In genomic region chrX:119826399-119826959, GRCh38 we compare ENCODE assay signal across 10 cellular contexts. TPM values are rescaled to one million over a fixed set of nuclear protein-coding genes. Genes with fewer than 3 reads are reported as not detected.
A peak's percentile ranks its signal among the peaks of the same experiment; 100 is the strongest.
DNase-seq lines count a peak whose midpoint lies in the region; ATAC-seq and TF ChIP-seq lines count a peak whose summit lies in the region.
"Had no signal": no experiment of that assay in that cellular context is flagged by ENCODE, and none has a peak within 500 bp of the region (broad histone marks: within the 10 kb centered on the region; RNA-seq: fewer than 3 reads in every experiment).

No MANE protein-coding gene starts in this region.

- ATAC-seq in activated T-cell treated with anti-CD3 and anti-CD28 coated beads, Interleukin-2, amount 50 U/mL, for 72 hours (replicated peaks in 1 of 2), result peak; percentile 72 to 85
- no peak for ATAC-seq in GM21529 (IDR thresholded peaks at IDR 0.05; ENCODE audit: unreplicated experiment)
- ATAC-seq: activated CD4-positive, CD25-positive, alpha-beta regulatory T cell treated with anti-CD3 and anti-CD28 coated beads, Interleukin-2, amount 50 U/mL, for 24 hours had no signal

- peaks cover 25% of the 10 kb centered on the region for H3K4me1 Mint-ChIP-seq in activated T-cell treated with anti-CD3 and anti-CD28 coated beads, Interleukin-2, amount 50 U/mL, for 72 hours (ENCODE audit: low read depth)
- H3K4me1 Mint-ChIP-seq: central memory CD8-positive, alpha-beta T cell had no signal

- H3K27me3 Mint-ChIP-seq in activated T-cell treated with anti-CD3 and anti-CD28 coated beads, Interleukin-2, amount 50 U/mL, for 72 hours (ENCODE audit: low read depth), result peaks cover 16% of the 10 kb centered on the region
- H3K27me3 Mint-ChIP-seq: central memory CD8-positive, alpha-beta T cell had no signal

- peak overlapping the region in 1 of 2 donors; percentile 48 for H3K4me3 Mint-ChIP-seq in activated T-cell treated with anti-CD3 and anti-CD28 coated beads, Interleukin-2, amount 50 U/mL, for 72 hours
- H3K4me3 Mint-ChIP-seq: central memory CD8-positive, alpha-beta T cell had no signal

- no peak overlapping the region for H3K4me3 ChIP-seq in epithelial cell of esophagus (ENCODE audit: low read length)
- H3K4me3 ChIP-seq: Peyer's patch had no signal

- DNase-seq in activated T-cell treated with anti-CD3 and anti-CD28 coated beads, Interleukin-2, amount 50 U/mL, for 72 hours, result peak; percentile 22 to 39
- DNase-seq in activated T-cell treated with anti-CD3 and anti-CD28 coated beads for 4 hours, result no peak
- DNase-seq in epithelial cell of esophagus (ENCODE audit: low read depth), result peak; percentile 7
- peak; percentile 41 for DNase-seq in stromal cell of bone marrow (ENCODE audit: low read depth)
- no peak for DNase-seq in NCI-H69 (lab: John Stamatoyannopoulos, UW)
- DNase-seq: NCI-H1694 treated with DMSO at 0.1 percent for 48 hours, Peyer's patch had no signal

- peak overlapping the region; percentile 33 for H3K27ac Mint-ChIP-seq in activated T-cell treated with anti-CD3 and anti-CD28 coated beads, Interleukin-2, amount 50 U/mL, for 72 hours

- H3K36me3 Mint-ChIP-seq in activated T-cell treated with anti-CD3 and anti-CD28 coated beads, Interleukin-2, amount 50 U/mL, for 72 hours (ENCODE audit: insufficient read depth in 2 of 2), result peaks cover 10 to 14% of the 10 kb centered on the region in 2 donors

- no peaks in the 10 kb centered on the region for H3K9me3 Mint-ChIP-seq in activated T-cell treated with anti-CD3 and anti-CD28 coated beads, Interleukin-2, amount 50 U/mL, for 72 hours
- H3K9me3 Mint-ChIP-seq: central memory CD8-positive, alpha-beta T cell had no signal

- TF ChIP-seq CTCF in epithelial cell of esophagus (IDR thresholded peaks at IDR 0.05; ENCODE audit: insufficient read depth, low read depth, low read length, missing control alignments), result no peak

RNA-seq across cellular contexts. Expression of gene UPF3B, which starts 26.3 kb away (rescaled TPM):
- 10 to 100 TPM; 20.4 to 25.6 TPM for total RNA-seq in activated T-cell treated with anti-CD3 and anti-CD28 coated beads, Interleukin-2, amount 50 U/mL, for 72 hours

RNA-seq across cellular contexts. Expression of gene RPL39, which starts 35.0 kb away (rescaled TPM):
- 1,000 to 10,000 TPM; 2,946 to 2,967 TPM for total RNA-seq in activated T-cell treated with anti-CD3 and anti-CD28 coated beads, Interleukin-2, amount 50 U/mL, for 72 hours

RNA-seq across cellular contexts. Expression of gene RNF113A, which starts 45.1 kb away (rescaled TPM):
- total RNA-seq in activated T-cell treated with anti-CD3 and anti-CD28 coated beads, Interleukin-2, amount 50 U/mL, for 72 hours, result 10 to 100 TPM; 44.8 to 47.3 TPM

RNA-seq across cellular contexts. Expression of gene NDUFA1, which starts 45.2 kb away (rescaled TPM):
- total RNA-seq in activated T-cell treated with anti-CD3 and anti-CD28 coated beads, Interleukin-2, amount 50 U/mL, for 72 hours, result 10 to 100 TPM; 55.7 to 63.7 TPM

Comparison
In these comparisons a context has a peak if more than half of its experiments do, and no peak if none do; other contexts are left out.
1. DNase-seq: peak in activated T-cell treated with anti-CD3 and anti-CD28 coated beads, Interleukin-2, amount 50 U/mL, for 72 hours (2 of 2), epithelial cell of esophagus (single experiment) and stromal cell of bone marrow (single experiment); none in activated T-cell treated with anti-CD3 and anti-CD28 coated beads for 4 hours (single experiment) and NCI-H69 (single experiment).